ENCODE assay signal across 17 cellular contexts in the genomic region with DNA sequence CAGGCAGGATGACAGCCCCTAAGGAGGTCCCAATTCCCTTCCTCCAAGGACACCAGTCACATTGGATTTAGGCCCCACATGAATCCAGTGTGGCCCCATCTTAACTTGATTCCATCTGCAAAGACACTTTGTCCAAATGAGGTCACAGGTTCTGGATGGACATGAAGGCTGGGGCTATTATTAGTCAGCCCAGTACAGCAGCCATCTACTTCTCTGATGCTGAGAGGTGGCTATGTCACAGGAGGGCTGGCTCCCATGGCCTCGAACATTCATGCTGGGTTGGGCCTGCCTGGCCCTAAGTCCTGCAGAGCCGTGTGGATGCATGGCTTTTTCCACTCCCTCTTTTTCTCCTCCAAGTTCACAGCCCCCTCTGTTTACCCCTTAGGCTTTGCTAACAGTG. TPM values are rescaled to one million over a fixed set of nuclear protein-coding genes. Genes with fewer than 3 reads are reported as not detected.
A peak's percentile ranks its signal among the peaks of the same experiment; 100 is the strongest.
DNase-seq lines count a peak whose midpoint lies in the region; ATAC-seq and TF ChIP-seq lines count a peak whose summit lies in the region.
"Had no signal": no experiment of that assay in that cellular context is flagged by ENCODE, and none has a peak within 500 bp of the region (broad histone marks: within the 10 kb centered on the region; RNA-seq: fewer than 3 reads in every experiment).

No MANE protein-coding gene starts in this region.

- ATAC-seq in left ventricle myocardium superior (peak; percentile 42), Right ventricle myocardium superior (ENCODE audit: poor library complexity) (no peak), WTC11 (no peak)
- ATAC-seq: CD8-positive, alpha-beta T cell; K562 had no signal

- H3K27ac ChIP-seq in BLaER1 treated with 17β-estradiol and CSF1 and Interleukin-3, amounts not matched to agents 10 nM and 100 nM, result no peak overlapping the region
- no peak overlapping the region for H3K27ac ChIP-seq in osteoblast (ENCODE audit: low read depth, low read length)
- no peak overlapping the region for H3K27ac ChIP-seq in SJCRH30
- H3K27ac ChIP-seq: HL-60 had no signal

- peaks cover 44% of the 10 kb centered on the region for H3K9me3 Mint-ChIP-seq in WTC11
- H3K9me3 Mint-ChIP-seq: CD8-positive, alpha-beta T cell; HFFc6 had no signal

- H3K9ac ChIP-seq in BLaER1 treated with 17β-estradiol and CSF1 and Interleukin-3, amounts not matched to agents 10 nM and 100 nM, result 0 out of 22 replicates have a peak overlapping the region, but pooled peaks of 1 of the 11 experiments have one; percentile 27

- peaks cover 11 to 48% (median 32%) of the 10 kb centered on the region in 11 experiments; a peak in 16 of 22 replicates for H4K20me1 ChIP-seq in BLaER1 treated with 17β-estradiol and CSF1 and Interleukin-3, amounts not matched to agents 10 nM and 100 nM
- H4K20me1 ChIP-seq in osteoblast (ENCODE audit: insufficient read depth, low read length), result no peaks in the 10 kb centered on the region

- peaks cover 7% of the 10 kb centered on the region; the same call in 1 of the 2 replicates for H3K27me3 Mint-ChIP-seq in WTC11 (ENCODE audit: low read depth)

- intact Hi-C loops in left ventricle myocardium superior (cut with micrococcal nuclease) (no loop called here), Right ventricle myocardium superior (cut with DNase I) (no loop called here)

- TF ChIP-seq CTCF in osteoblast (IDR thresholded peaks at IDR 0.05; ENCODE audit: extremely low read depth, low read depth, low read length), result no peak
- TF ChIP-seq CTCF in WTC11 (IDR thresholded peaks at IDR 0.05), result no peak

- no peaks in the 10 kb centered on the region for H3K79me2 ChIP-seq in osteoblast (ENCODE audit: insufficient read depth, low read length)

- H3K4me1 ChIP-seq in BLaER1 treated with 17β-estradiol and CSF1 and Interleukin-3, amounts not matched to agents 10 nM and 100 nM, result peaks cover 32 to 100% (median 91%) of the 10 kb centered on the region in 10 experiments
- H3K4me1 ChIP-seq in osteoblast (ENCODE audit: insufficient read depth, low read length) (peaks cover 11% of the 10 kb centered on the region), SJCRH30 (peaks cover 2% of the 10 kb centered on the region; the same call in 1 of the 2 replicates)
- H3K4me1 ChIP-seq: Caco-2 had no signal

- H3K36me3 Mint-ChIP-seq in WTC11, result peaks cover 58% of the 10 kb centered on the region

- H2AFZ ChIP-seq in osteoblast (ENCODE audit: low read length), result no peak overlapping the region

- peaks cover 0 to 19% (median 9%) of the 10 kb centered on the region in 11 experiments; a peak in 13 of 22 replicates for H3K36me3 ChIP-seq in BLaER1 treated with 17β-estradiol and CSF1 and Interleukin-3, amounts not matched to agents 10 nM and 100 nM
- H3K36me3 ChIP-seq in osteoblast (ENCODE audit: insufficient read depth, low read length), result peaks cover 9% of the 10 kb centered on the region
- H3K36me3 ChIP-seq in SJCRH30, result no peaks in the 10 kb centered on the region

- H3K4me3 ChIP-seq in BLaER1 treated with 17β-estradiol and CSF1 and Interleukin-3, amounts not matched to agents 10 nM and 100 nM, result no peak overlapping the region; a peak in 1 of 20 replicates
- no peak overlapping the region for H3K4me3 ChIP-seq in osteoblast (ENCODE audit: insufficient read depth, low read length)
- no peak overlapping the region for H3K4me3 ChIP-seq in SJCRH30
- H3K4me3 ChIP-seq: K562 had no signal

- no peaks in the 10 kb centered on the region for H3K9me3 ChIP-seq in BLaER1 treated with 17β-estradiol and CSF1 and Interleukin-3, amounts not matched to agents 10 nM and 100 nM (replicated peaks in 1 of 11)
- no peaks in the 10 kb centered on the region for H3K9me3 ChIP-seq in osteoblast (ENCODE audit: low read depth, low read length)
- no peaks in the 10 kb centered on the region for H3K9me3 ChIP-seq in SJCRH30 (replicated peaks)
- H3K9me3 ChIP-seq: Caco-2 had no signal

- POLR2A ChIA-PET in WTC11 (lab: Charles Lee), result no interaction called here

- CTCF ChIA-PET in WTC11 (lab: Charles Lee), result interaction anchor here (1.2 kb wide), 1 partner anchor 10 kb away, joined by 3 read pairs; no protein-coding TSS in a partner anchor

- DNase-seq in left ventricle myocardium superior, result no peak
- DNase-seq in Right ventricle myocardium superior, result no peak
- DNase-seq in osteoblast (ENCODE audit: insufficient read length, low spot score, missing footprints), result peak; percentile 35
- no peak for DNase-seq in SJCRH30
- DNase-seq in WTC11 (ENCODE audit: low spot score), result no peak
- no peak for DNase-seq in COR-L47 (lab: John Stamatoyannopoulos, UW)
- DNase-seq: ACHN; Caco-2; CD8-positive, alpha-beta T cell; DND-41; GF-D8; HCEC 1CT; HFFc6 had no signal

- peak overlapping the region in 10 of 11 experiments; percentile 6 to 93 (median 84); a peak in 17 of 22 replicates for H3K4me2 ChIP-seq in BLaER1 treated with 17β-estradiol and CSF1 and Interleukin-3, amounts not matched to agents 10 nM and 100 nM
- H3K4me2 ChIP-seq in osteoblast (ENCODE audit: insufficient read depth, low read length), result no peak overlapping the region

- peaks cover 0 to 54% (median 0%) of the 10 kb centered on the region in 11 experiments; a peak in 9 of 22 replicates for H3K27me3 ChIP-seq in BLaER1 treated with 17β-estradiol and CSF1 and Interleukin-3, amounts not matched to agents 10 nM and 100 nM
- H3K27me3 ChIP-seq in osteoblast (ENCODE audit: insufficient read depth, low read length) (no peaks in the 10 kb centered on the region), SJCRH30 (no peaks in the 10 kb centered on the region)

- H3K4me3 Mint-ChIP-seq in WTC11, result no peak overlapping the region
- H3K4me3 Mint-ChIP-seq: CD14-positive monocyte; CD8-positive, alpha-beta T cell; HFFc6 had no signal

- no peak overlapping the region for H3K27ac Mint-ChIP-seq in WTC11
- H3K27ac Mint-ChIP-seq: CD8-positive, alpha-beta T cell; HFFc6 had no signal

- H3K4me1 Mint-ChIP-seq in WTC11, result no peaks in the 10 kb centered on the region

TF ChIP-seq in WTC11, 78 proteins besides CTCF, POLR2A, EP300 and RAD21 (continues in another document):
- TF ChIP-seq ZNF317 (CRISPR knock-in tag; IDR thresholded peaks at IDR 0.05; ENCODE audit: borderline replicate concordance, low read depth), result no peak
- no peak for TF ChIP-seq SP1 (CRISPR knock-in tag; conservative IDR thresholded peaks at IDR 0.05)
- TF ChIP-seq NFATC4 (CRISPR knock-in tag; IDR thresholded peaks at IDR 0.05), result no peak
- TF ChIP-seq, protein P1, sequence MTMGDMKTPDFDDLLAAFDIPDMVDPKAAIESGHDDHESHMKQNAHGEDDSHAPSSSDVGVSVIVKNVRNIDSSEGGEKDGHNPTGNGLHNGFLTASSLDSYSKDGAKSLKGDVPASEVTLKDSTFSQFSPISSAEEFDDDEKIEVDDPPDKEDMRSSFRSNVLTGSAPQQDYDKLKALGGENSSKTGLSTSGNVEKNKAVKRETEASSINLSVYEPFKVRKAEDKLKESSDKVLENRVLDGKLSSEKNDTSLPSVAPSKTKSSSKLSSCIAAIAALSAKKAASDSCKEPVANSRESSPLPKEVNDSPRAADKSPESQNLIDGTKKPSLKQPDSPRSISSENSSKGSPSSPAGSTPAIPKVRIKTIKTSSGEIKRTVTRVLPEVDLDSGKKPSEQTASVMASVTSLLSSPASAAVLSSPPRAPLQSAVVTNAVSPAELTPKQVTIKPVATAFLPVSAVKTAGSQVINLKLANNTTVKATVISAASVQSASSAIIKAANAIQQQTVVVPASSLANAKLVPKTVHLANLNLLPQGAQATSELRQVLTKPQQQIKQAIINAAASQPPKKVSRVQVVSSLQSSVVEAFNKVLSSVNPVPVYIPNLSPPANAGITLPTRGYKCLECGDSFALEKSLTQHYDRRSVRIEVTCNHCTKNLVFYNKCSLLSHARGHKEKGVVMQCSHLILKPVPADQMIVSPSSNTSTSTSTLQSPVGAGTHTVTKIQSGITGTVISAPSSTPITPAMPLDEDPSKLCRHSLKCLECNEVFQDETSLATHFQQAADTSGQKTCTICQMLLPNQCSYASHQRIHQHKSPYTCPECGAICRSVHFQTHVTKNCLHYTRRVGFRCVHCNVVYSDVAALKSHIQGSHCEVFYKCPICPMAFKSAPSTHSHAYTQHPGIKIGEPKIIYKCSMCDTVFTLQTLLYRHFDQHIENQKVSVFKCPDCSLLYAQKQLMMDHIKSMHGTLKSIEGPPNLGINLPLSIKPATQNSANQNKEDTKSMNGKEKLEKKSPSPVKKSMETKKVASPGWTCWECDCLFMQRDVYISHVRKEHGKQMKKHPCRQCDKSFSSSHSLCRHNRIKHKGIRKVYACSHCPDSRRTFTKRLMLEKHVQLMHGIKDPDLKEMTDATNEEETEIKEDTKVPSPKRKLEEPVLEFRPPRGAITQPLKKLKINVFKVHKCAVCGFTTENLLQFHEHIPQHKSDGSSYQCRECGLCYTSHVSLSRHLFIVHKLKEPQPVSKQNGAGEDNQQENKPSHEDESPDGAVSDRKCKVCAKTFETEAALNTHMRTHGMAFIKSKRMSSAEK (CRISPR knock-in tag; IDR thresholded peaks at IDR 0.05; ENCODE audit: borderline replicate concordance), result no peak
- TF ChIP-seq JAZF1 (CRISPR knock-in tag; IDR thresholded peaks at IDR 0.05), result no peak
- no peak for TF ChIP-seq GTF2I (CRISPR knock-in tag; conservative IDR thresholded peaks at IDR 0.05)
- TF ChIP-seq, protein P2, sequence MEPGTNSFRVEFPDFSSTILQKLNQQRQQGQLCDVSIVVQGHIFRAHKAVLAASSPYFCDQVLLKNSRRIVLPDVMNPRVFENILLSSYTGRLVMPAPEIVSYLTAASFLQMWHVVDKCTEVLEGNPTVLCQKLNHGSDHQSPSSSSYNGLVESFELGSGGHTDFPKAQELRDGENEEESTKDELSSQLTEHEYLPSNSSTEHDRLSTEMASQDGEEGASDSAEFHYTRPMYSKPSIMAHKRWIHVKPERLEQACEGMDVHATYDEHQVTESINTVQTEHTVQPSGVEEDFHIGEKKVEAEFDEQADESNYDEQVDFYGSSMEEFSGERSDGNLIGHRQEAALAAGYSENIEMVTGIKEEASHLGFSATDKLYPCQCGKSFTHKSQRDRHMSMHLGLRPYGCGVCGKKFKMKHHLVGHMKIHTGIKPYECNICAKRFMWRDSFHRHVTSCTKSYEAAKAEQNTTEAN (CRISPR knock-in tag; IDR thresholded peaks at IDR 0.05), result no peak
- TF ChIP-seq TCF7 (CRISPR knock-in tag; IDR thresholded peaks at IDR 0.05; ENCODE audit: low read depth), result no peak
- no peak for TF ChIP-seq GABPB1 (CRISPR knock-in tag; IDR thresholded peaks at IDR 0.05)
- TF ChIP-seq, protein P3, sequence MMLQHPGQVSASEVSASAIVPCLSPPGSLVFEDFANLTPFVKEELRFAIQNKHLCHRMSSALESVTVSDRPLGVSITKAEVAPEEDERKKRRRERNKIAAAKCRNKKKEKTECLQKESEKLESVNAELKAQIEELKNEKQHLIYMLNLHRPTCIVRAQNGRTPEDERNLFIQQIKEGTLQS (CRISPR knock-in tag; conservative IDR thresholded peaks at IDR 0.05), result no peak
- no peak for TF ChIP-seq OVOL2 (CRISPR knock-in tag; IDR thresholded peaks at IDR 0.05; ENCODE audit: borderline replicate concordance)
- TF ChIP-seq NR3C1 (CRISPR knock-in tag; conservative IDR thresholded peaks at IDR 0.05; ENCODE audit: low read depth), result no peak

RNA-seq across cellular contexts. Expression of a gene that starts 35.9 kb away (rescaled TPM):
- total RNA-seq in left ventricle myocardium superior (14.0 TPM), Right ventricle myocardium superior (14.2 TPM), osteoblast (46.6 and 52.5 TPM in 2 replicates), WTC11 (2021) (5.6 to 6.4 TPM (median 5.8 TPM) in 3 replicates)
- total RNA-seq in SJCRH30 (2014; rRNA removed; shearing (Covaris generic)), result 18.7 and 20.6 TPM in 2 replicates
